ENCODE assay signal across 1 cellular context in the genomic region with DNA sequence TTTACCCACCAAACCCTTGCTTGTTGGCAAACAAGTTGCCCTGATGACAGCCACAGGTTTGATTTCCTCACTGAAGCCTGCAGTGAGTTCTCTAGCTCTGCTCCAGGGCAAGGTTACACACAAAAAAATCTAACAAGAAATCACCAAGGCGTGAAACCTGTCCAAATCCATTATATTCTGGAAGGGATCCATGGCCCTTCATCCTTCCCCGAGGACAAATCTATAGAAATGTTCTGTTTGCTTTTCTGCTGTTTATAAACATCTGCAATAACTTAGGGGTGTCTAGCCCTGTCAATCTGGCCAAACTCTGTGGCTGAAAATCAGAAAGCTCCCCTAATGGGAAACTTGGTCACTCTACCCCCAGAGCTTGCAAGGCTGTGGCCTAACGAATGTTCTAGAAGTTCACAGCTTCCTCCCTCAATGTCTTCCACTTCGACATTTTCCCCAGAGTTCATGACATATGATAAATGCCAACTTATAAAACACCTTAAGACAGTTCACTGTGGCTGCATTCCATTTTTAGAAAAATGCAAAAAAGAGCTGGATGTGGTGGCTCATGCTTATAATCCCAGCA.
A peak's percentile ranks its signal among the peaks of the same experiment; 100 is the strongest.
TF ChIP-seq lines count a peak whose summit lies in the region.

No MANE protein-coding gene starts in this region.

TF ChIP-seq in GM12878, 131 proteins besides CTCF, POLR2A, EP300 and RAD21 (continued from another document and continues in another):
- TF ChIP-seq, protein P1, sequence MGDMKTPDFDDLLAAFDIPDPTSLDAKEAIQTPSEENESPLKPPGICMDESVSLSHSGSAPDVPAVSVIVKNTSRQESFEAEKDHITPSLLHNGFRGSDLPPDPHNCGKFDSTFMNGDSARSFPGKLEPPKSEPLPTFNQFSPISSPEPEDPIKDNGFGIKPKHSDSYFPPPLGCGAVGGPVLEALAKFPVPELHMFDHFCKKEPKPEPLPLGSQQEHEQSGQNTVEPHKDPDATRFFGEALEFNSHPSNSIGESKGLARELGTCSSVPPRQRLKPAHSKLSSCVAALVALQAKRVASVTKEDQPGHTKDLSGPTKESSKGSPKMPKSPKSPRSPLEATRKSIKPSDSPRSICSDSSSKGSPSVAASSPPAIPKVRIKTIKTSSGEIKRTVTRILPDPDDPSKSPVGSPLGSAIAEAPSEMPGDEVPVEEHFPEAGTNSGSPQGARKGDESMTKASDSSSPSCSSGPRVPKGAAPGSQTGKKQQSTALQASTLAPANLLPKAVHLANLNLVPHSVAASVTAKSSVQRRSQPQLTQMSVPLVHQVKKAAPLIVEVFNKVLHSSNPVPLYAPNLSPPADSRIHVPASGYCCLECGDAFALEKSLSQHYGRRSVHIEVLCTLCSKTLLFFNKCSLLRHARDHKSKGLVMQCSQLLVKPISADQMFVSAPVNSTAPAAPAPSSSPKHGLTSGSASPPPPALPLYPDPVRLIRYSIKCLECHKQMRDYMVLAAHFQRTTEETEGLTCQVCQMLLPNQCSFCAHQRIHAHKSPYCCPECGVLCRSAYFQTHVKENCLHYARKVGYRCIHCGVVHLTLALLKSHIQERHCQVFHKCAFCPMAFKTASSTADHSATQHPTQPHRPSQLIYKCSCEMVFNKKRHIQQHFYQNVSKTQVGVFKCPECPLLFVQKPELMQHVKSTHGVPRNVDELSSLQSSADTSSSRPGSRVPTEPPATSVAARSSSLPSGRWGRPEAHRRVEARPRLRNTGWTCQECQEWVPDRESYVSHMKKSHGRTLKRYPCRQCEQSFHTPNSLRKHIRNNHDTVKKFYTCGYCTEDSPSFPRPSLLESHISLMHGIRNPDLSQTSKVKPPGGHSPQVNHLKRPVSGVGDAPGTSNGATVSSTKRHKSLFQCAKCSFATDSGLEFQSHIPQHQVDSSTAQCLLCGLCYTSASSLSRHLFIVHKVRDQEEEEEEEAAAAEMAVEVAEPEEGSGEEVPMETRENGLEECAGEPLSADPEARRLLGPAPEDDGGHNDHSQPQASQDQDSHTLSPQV (IDR thresholded peaks at IDR 0.05) = peak; percentile 77; the same call in 1 of the 2 replicates
- TF ChIP-seq, protein P2, sequence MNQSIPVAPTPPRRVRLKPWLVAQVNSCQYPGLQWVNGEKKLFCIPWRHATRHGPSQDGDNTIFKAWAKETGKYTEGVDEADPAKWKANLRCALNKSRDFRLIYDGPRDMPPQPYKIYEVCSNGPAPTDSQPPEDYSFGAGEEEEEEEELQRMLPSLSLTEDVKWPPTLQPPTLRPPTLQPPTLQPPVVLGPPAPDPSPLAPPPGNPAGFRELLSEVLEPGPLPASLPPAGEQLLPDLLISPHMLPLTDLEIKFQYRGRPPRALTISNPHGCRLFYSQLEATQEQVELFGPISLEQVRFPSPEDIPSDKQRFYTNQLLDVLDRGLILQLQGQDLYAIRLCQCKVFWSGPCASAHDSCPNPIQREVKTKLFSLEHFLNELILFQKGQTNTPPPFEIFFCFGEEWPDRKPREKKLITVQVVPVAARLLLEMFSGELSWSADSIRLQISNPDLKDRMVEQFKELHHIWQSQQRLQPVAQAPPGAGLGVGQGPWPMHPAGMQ (IDR thresholded peaks at IDR 0.05; ENCODE audit: borderline replicate concordance) = no peak
- TF ChIP-seq FOXM1 (IDR thresholded peaks at IDR 0.05; ENCODE audit: low read depth, low read length) (peak; percentile 16; the same call in 1 of the 2 replicates), IKZF2 (IDR thresholded peaks at IDR 0.05) (peak in 1 of 2 experiments; percentile 53; a peak in 3 of 4 replicates), DPF2 (IDR thresholded peaks at IDR 0.05) (peak; percentile 50; the same call in 1 of the 2 replicates), ZNF687 (IDR thresholded peaks at IDR 0.05) (peak; percentile 92), ZNF622 (IDR thresholded peaks at IDR 0.05) (no peak), NFIC (IDR thresholded peaks at IDR 0.05; ENCODE audit: low read depth, low read length) (peak; percentile 26; the same call in 1 of the 2 replicates), BMI1 (IDR thresholded peaks at IDR 0.05; ENCODE audit: borderline replicate concordance) (no peak), POU2F2 (IDR thresholded peaks at IDR 0.05; ENCODE audit: borderline replicate concordance, low read depth, low read length) (0 out of 3 replicates have a peak, but pooled peaks have one; percentile 31), JUND (IDR thresholded peaks at IDR 0.05; ENCODE audit: low read depth, low read length) (no peak), FOS (IDR thresholded peaks at IDR 0.05; ENCODE audit: borderline replicate concordance, extremely low read depth, insufficient read length) (no peak), MYB (IDR thresholded peaks at IDR 0.05; ENCODE audit: borderline replicate concordance, low read depth, low read length) (peak; percentile 38; the same call in 1 of the 2 replicates), EED (IDR thresholded peaks at IDR 0.05; ENCODE audit: low read depth) (peak; percentile 46; the same call in 1 of the 2 replicates), GATAD2B (conservative IDR thresholded peaks at IDR 0.05; ENCODE audit: low read depth) (peak; percentile 33; the same call in 1 of the 2 replicates), CEBPB (IDR thresholded peaks at IDR 0.05; ENCODE audit: borderline replicate concordance in 1 of 2, low read depth in 2 of 2, low read length in 2 of 2) (no peak), CREM (IDR thresholded peaks at IDR 0.05; ENCODE audit: low read depth) (0 out of 2 replicates have a peak, but pooled peaks have one; percentile 44), KDM1A (IDR thresholded peaks at IDR 0.05; ENCODE audit: borderline replicate concordance) (no peak), PKNOX1 (IDR thresholded peaks at IDR 0.05) (peak; percentile 93), RELB (IDR thresholded peaks at IDR 0.05; ENCODE audit: low read depth) (peak; percentile 61), BHLHE40 (IDR thresholded peaks at IDR 0.05; ENCODE audit: borderline replicate concordance in 1 of 2, low read depth in 2 of 2, low read length in 1 of 2) (peak in 1 of 2 experiments; percentile 5; a peak in 1 of 4 replicates), ZNF274 (IDR thresholded peaks at IDR 0.05; ENCODE audit: insufficient read depth, insufficient read length) (no peak), CBX5 (IDR thresholded peaks at IDR 0.05; ENCODE audit: low read depth) (peak; percentile 28; the same call in 1 of the 2 replicates), YY1 (IDR thresholded peaks at IDR 0.05; ENCODE audit: low read depth, low read length) (peak; percentile 40; the same call in 1 of the 2 replicates), NFXL1 (IDR thresholded peaks at IDR 0.05; ENCODE audit: borderline replicate concordance) (no peak), ZBED1 (IDR thresholded peaks at IDR 0.05; ENCODE audit: borderline replicate concordance) (no peak), MTA3 (IDR thresholded peaks at IDR 0.05; ENCODE audit: borderline replicate concordance, low read length) (no peak), CREB1 (IDR thresholded peaks at IDR 0.05; ENCODE audit: low read depth) (no peak), CBFB (IDR thresholded peaks at IDR 0.05; ENCODE audit: low read depth) (peak; percentile 36; the same call in 1 of the 2 replicates), STAT1 (conservative IDR thresholded peaks at IDR 0.05) (no peak)
- TF ChIP-seq, protein P3, sequence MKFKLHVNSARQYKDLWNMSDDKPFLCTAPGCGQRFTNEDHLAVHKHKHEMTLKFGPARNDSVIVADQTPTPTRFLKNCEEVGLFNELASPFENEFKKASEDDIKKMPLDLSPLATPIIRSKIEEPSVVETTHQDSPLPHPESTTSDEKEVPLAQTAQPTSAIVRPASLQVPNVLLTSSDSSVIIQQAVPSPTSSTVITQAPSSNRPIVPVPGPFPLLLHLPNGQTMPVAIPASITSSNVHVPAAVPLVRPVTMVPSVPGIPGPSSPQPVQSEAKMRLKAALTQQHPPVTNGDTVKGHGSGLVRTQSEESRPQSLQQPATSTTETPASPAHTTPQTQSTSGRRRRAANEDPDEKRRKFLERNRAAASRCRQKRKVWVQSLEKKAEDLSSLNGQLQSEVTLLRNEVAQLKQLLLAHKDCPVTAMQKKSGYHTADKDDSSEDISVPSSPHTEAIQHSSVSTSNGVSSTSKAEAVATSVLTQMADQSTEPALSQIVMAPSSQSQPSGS (IDR thresholded peaks at IDR 0.05; ENCODE audit: low read length) = peak; percentile 30; the same call in 1 of the 2 replicates
- TF ChIP-seq, protein P4, sequence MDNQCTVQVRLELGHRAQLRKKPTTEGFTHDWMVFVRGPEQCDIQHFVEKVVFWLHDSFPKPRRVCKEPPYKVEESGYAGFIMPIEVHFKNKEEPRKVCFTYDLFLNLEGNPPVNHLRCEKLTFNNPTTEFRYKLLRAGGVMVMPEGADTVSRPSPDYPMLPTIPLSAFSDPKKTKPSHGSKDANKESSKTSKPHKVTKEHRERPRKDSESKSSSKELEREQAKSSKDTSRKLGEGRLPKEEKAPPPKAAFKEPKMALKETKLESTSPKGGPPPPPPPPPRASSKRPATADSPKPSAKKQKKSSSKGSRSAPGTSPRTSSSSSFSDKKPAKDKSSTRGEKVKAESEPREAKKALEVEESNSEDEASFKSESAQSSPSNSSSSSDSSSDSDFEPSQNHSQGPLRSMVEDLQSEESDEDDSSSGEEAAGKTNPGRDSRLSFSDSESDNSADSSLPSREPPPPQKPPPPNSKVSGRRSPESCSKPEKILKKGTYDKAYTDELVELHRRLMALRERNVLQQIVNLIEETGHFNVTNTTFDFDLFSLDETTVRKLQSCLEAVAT (IDR thresholded peaks at IDR 0.05) = 0 out of 2 replicates have a peak, but pooled peaks have one; percentile 15
- TF ChIP-seq, protein P5, sequence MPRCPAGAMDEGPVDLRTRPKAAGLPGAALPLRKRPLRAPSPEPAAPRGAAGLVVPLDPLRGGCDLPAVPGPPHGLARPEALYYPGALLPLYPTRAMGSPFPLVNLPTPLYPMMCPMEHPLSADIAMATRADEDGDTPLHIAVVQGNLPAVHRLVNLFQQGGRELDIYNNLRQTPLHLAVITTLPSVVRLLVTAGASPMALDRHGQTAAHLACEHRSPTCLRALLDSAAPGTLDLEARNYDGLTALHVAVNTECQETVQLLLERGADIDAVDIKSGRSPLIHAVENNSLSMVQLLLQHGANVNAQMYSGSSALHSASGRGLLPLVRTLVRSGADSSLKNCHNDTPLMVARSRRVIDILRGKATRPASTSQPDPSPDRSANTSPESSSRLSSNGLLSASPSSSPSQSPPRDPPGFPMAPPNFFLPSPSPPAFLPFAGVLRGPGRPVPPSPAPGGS (IDR thresholded peaks at IDR 0.05; ENCODE audit: borderline replicate concordance, insufficient read depth, low read depth, low read length, poor library complexity, severe bottlenecking) = no peak
- TF ChIP-seq, protein P6, sequence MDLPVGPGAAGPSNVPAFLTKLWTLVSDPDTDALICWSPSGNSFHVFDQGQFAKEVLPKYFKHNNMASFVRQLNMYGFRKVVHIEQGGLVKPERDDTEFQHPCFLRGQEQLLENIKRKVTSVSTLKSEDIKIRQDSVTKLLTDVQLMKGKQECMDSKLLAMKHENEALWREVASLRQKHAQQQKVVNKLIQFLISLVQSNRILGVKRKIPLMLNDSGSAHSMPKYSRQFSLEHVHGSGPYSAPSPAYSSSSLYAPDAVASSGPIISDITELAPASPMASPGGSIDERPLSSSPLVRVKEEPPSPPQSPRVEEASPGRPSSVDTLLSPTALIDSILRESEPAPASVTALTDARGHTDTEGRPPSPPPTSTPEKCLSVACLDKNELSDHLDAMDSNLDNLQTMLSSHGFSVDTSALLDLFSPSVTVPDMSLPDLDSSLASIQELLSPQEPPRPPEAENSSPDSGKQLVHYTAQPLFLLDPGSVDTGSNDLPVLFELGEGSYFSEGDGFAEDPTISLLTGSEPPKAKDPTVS (IDR thresholded peaks at IDR 0.05; ENCODE audit: low read depth, low read length) = peak; percentile 88
